In the genomic region with DNA sequence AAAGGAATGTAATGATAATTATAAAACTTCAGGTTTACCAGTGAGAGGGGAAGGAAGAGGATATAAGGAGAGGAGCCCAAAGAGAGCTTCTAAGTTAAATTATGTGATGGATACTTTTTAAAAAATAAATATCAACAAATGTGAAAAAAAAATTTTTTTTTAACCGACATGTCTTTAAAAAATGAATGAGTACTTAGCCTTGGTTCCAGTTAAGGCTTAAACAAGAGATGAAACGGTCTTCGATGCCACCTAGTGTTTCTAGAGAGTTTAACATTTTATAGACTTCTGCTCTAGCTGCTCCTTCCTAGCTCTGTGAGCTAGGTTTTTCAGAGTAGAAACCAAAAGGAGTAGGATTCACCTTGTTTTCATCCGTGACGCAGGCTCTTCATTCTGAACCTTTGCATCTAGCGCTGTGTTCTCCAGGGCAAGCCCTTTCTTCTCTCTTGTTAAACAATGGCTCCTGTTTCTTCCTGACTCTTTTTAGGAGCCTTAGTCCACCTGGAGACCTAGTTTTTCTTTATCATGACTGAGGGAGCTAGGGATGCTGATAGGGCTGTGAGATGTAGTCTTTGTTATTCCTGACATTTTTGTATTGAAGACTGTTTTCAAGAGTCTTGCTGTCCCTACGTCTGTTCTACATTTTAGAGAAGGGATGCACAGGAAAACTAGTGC, we compare ENCODE assay signal across 8 cellular contexts. TPM values are rescaled to one million over a fixed set of nuclear protein-coding genes. Genes with fewer than 3 reads are reported as not detected.
A peak's percentile ranks its signal among the peaks of the same experiment; 100 is the strongest.
DNase-seq lines count a peak whose midpoint lies in the region; ATAC-seq and TF ChIP-seq lines count a peak whose summit lies in the region.

No MANE protein-coding gene starts in this region.

- H3K27ac ChIP-seq in gastroesophageal sphincter = no peak overlapping the region

- peak; percentile 46 for ATAC-seq in gastroesophageal sphincter
- ATAC-seq in GM19023 (IDR thresholded peaks at IDR 0.05; ENCODE audit: unreplicated experiment) = no peak

- no peak overlapping the region for H3K4me3 ChIP-seq in gastroesophageal sphincter

- H3K4me1 ChIP-seq in gastroesophageal sphincter = no peaks in the 10 kb centered on the region

- TF ChIP-seq EP300 in gastroesophageal sphincter (IDR thresholded peaks at IDR 0.05) = no peak

- no peak for TF ChIP-seq POLR2A in gastroesophageal sphincter (IDR thresholded peaks at IDR 0.05)

- peak; percentile 49 for DNase-seq in activated CD8-positive, alpha-beta memory T cell treated with anti-CD3 and anti-CD28 coated beads, Interleukin-2, amount 50 U/mL, for 48 hours
- no peak for DNase-seq in activated CD8-positive, alpha-beta memory T cell treated with anti-CD3 and anti-CD28 coated beads, Interleukin-2, amount 50 U/mL, for 4 hours
- DNase-seq in NCI-H1092 (lab: John Stamatoyannopoulos, UW) = peak; percentile 6
- peak; percentile 44 for DNase-seq in SKM-1 treated with dmso at 0.1 percent for 144 hours (lab: John Stamatoyannopoulos, UW; ENCODE audit: unreplicated experiment)
- DNase-seq in retina = peak; percentile 25
- DNase-seq in islet precursor cell = no peak

- H3K36me3 ChIP-seq in gastroesophageal sphincter = peaks cover 0 to 50% of the 10 kb centered on the region in 2 donors

- H3K27me3 ChIP-seq in gastroesophageal sphincter = no peaks in the 10 kb centered on the region

- peak in 3 of 4 experiments; percentile 22 to 41 (median 29) for TF ChIP-seq CTCF in gastroesophageal sphincter (IDR thresholded peaks at IDR 0.05)

- 21 to 45% methylated on average over 5 to 7 of the region's 7 CpGs for WGBS in gastroesophageal sphincter (ENCODE audit: low coverage in 1 of 2), 2 donors

- no peaks in the 10 kb centered on the region for H3K9me3 ChIP-seq in gastroesophageal sphincter

RNA-seq across cellular contexts. Expression of gene GNRH2, which starts 42.4 kb away (rescaled TPM):
- under 1 TPM in 1 of 4 donors, not detected in 3; 0.54 TPM for total RNA-seq in gastroesophageal sphincter

RNA-seq across cellular contexts. Expression of gene MRPS26, which starts 44.9 kb away (rescaled TPM):
- total RNA-seq in gastroesophageal sphincter = 10 to 100 TPM; 67.3 to 80.8 (median 72.7) TPM

Comparison
In these comparisons a context has a peak if more than half of its experiments do, and no peak if none do; other contexts are left out.
1. DNase-seq: peak in activated CD8-positive, alpha-beta memory T cell treated with anti-CD3 and anti-CD28 coated beads, Interleukin-2, amount 50 U/mL, for 48 hours (single experiment), NCI-H1092 (single experiment), SKM-1 treated with dmso at 0.1 percent for 144 hours (single experiment) and retina (single experiment); none in activated CD8-positive, alpha-beta memory T cell treated with anti-CD3 and anti-CD28 coated beads, Interleukin-2, amount 50 U/mL, for 4 hours (single experiment) and islet precursor cell (single experiment).